1 cellular context compared by ENCODE assay signal in genomic region chr15:66611257-66612053, GRCh38.
TF ChIP-seq lines count a peak whose summit lies in the region.

No MANE protein-coding gene starts in this region.

TF ChIP-seq in H1, 55 proteins besides CTCF, POLR2A, EP300 and RAD21 (continued from another document):
- TF ChIP-seq MAX (IDR thresholded peaks at IDR 0.05), result no peak
- TF ChIP-seq CBX5 (IDR thresholded peaks at IDR 0.05; ENCODE audit: low read depth, low read length), result no peak
- TF ChIP-seq CHD1 (IDR thresholded peaks at IDR 0.05; ENCODE audit: low read depth, low read length), result no peak
- no peak for TF ChIP-seq CBX8 (IDR thresholded peaks at IDR 0.05; ENCODE audit: borderline replicate concordance, low read depth, low read length)
- no peak for TF ChIP-seq RXRA (IDR thresholded peaks at IDR 0.05; ENCODE audit: insufficient read depth, low read depth, low read length)
- no peak for TF ChIP-seq SP4 (IDR thresholded peaks at IDR 0.05; ENCODE audit: low read length)
- TF ChIP-seq POLR2AphosphoS5 (IDR thresholded peaks at IDR 0.05; ENCODE audit: low read depth, low read length), result no peak
- TF ChIP-seq PHF8 (conservative IDR thresholded peaks at IDR 0.05; ENCODE audit: low read depth, low read length), result no peak
- no peak for TF ChIP-seq TAF1 (IDR thresholded peaks at IDR 0.05; ENCODE audit: low read depth, low read length)
